ENCODE assay signal across 25 cellular contexts in genomic region chr10:44704616-44705015, GRCh38.
DNase-seq lines count a peak whose midpoint lies in the region; ATAC-seq and TF ChIP-seq lines count a peak whose summit lies in the region.
"Had no signal": no experiment of that assay in that cellular context is flagged by ENCODE, and none has a peak within 500 bp of the region (broad histone marks: within the 10 kb centered on the region; RNA-seq: fewer than 3 reads in every experiment).

No MANE protein-coding gene starts in this region.

- intact Hi-C loops in IMR-90 (cut with micrococcal nuclease) = no loop called here
- intact Hi-C loops in stomach (cut with DNase I; ENCODE audit: low total_unique reads) = no loop called here

- no CpG with 5 or more reads among the region's 1 CpG for WGBS in IMR-90 (ENCODE audit: extremely low coverage in 2 of 2, insufficient read length in 1 of 2), 2 experiments
- 100% methylated on average over 1 of the region's 1 CpG for whole genome bisulfite sequencing in mesenchymal stem cell
- WGBS in stomach, 5 donors = 77 to 96% (median 90%) methylated on average over 1 of the region's 1 CpG

- DNase-seq in IMR-90 = no peak
- no peak for DNase-seq in SJSA1 (ENCODE audit: low read depth in 1 of 2, low spot score in 2 of 2)
- DNase-seq in mesenchymal stem cell = no peak
- DNase-seq in osteocyte (ENCODE audit: extremely low spot score, unreplicated experiment) = no peak
- DNase-seq in stomach = no peak
- DNase-seq in T-cell = no peak
- no peak for DNase-seq in naive thymus-derived CD8-positive, alpha-beta T cell
- DNase-seq: 8988T; ACHN; AML-193; BE2C; CD4-positive, alpha-beta T cell; CD8-positive, alpha-beta memory T cell; DMS 273 treated with DMSO at 0.1 percent for 48 hours; DMS79; EL; GDM1; GOT3; HFFc6 had no signal

- H2AFZ ChIP-seq in IMR-90 (replicated peaks; ENCODE audit: low read length, poor library complexity) (no peak overlapping the region), mesenchymal stem cell (ENCODE audit: low read depth, low read length) (no peak overlapping the region)

- H3K36me3 Mint-ChIP-seq in osteocyte (ENCODE audit: unreplicated experiment) = peaks cover 15% of the 10 kb centered on the region
- no peaks in the 10 kb centered on the region for H3K36me3 Mint-ChIP-seq in T-cell
- peaks cover 0 to 31% (median 0%) of the 10 kb centered on the region in 3 donors for H3K36me3 Mint-ChIP-seq in naive thymus-derived CD8-positive, alpha-beta T cell
- H3K36me3 Mint-ChIP-seq: CD14-positive monocyte had no signal

- H3K36me3 ChIP-seq in IMR-90 (ENCODE audit: control insufficient read depth, insufficient read depth, low read length) (no peaks in the 10 kb centered on the region), SJSA1 (no peaks in the 10 kb centered on the region), mesenchymal stem cell (ENCODE audit: control insufficient read depth in 1 of 2, insufficient read depth in 2 of 2, low read depth in 1 of 2, low read length in 2 of 2) (no peaks in the 10 kb centered on the region), stomach (no peaks in the 10 kb centered on the region)
- H3K36me3 ChIP-seq: BE2C; BLaER1 treated with 17β-estradiol and CSF1 and Interleukin-3, amounts not matched to agents 10 nM and 100 nM; HAP-1 had no signal

- H2AK9ac ChIP-seq in IMR-90 (replicated peaks; ENCODE audit: low read depth, low read length, poor library complexity) = no peak overlapping the region

- no peaks in the 10 kb centered on the region for H3K27me3 ChIP-seq in IMR-90 (ENCODE audit: control insufficient read depth, insufficient read depth, low read length)
- no peaks in the 10 kb centered on the region for H3K27me3 ChIP-seq in SJSA1 (replicated peaks)
- H3K27me3 ChIP-seq in mesenchymal stem cell (ENCODE audit: control insufficient read depth in 1 of 2, insufficient read depth in 1 of 2, low read length in 2 of 2) = no peaks in the 10 kb centered on the region
- no peaks in the 10 kb centered on the region for H3K27me3 ChIP-seq in stomach
- H3K27me3 ChIP-seq: BE2C; BLaER1 treated with 17β-estradiol and CSF1 and Interleukin-3, amounts not matched to agents 10 nM and 100 nM had no signal

- TF ChIP-seq POLR2A in IMR-90 (IDR thresholded peaks at IDR 0.05; ENCODE audit: low read depth, low read length) (no peak), stomach (IDR thresholded peaks at IDR 0.05) (no peak)

- H3K4me1 Mint-ChIP-seq in osteocyte (ENCODE audit: unreplicated experiment) = peaks cover 59% of the 10 kb centered on the region
- no peaks in the 10 kb centered on the region for H3K4me1 Mint-ChIP-seq in T-cell
- no peaks in the 10 kb centered on the region for H3K4me1 Mint-ChIP-seq in naive thymus-derived CD8-positive, alpha-beta T cell
- H3K4me1 Mint-ChIP-seq: CD14-positive monocyte; CD8-positive, alpha-beta memory T cell had no signal

- no peak overlapping the region for H3K56ac ChIP-seq in IMR-90 (ENCODE audit: extremely low read depth, insufficient read depth, low read length)

- dilution Hi-C loops in IMR-90 (cut with HindIII; ENCODE audit: low sequenced_read_pairs, unreplicated experiment) = no loop called here

- peaks cover 36% of the 10 kb centered on the region for H3K9me3 Mint-ChIP-seq in osteocyte (ENCODE audit: unreplicated experiment)
- H3K9me3 Mint-ChIP-seq in T-cell = peaks cover 10 to 43% (median 20%) of the 10 kb centered on the region in 3 donors
- peaks cover 9 to 60% (median 27%) of the 10 kb centered on the region in 9 donors for H3K9me3 Mint-ChIP-seq in naive thymus-derived CD8-positive, alpha-beta T cell

- no peaks in the 10 kb centered on the region for H3K79me1 ChIP-seq in IMR-90 (ENCODE audit: low read depth in 1 of 2, low read length in 2 of 2)
- no peaks in the 10 kb centered on the region for H3K79me1 ChIP-seq in mesenchymal stem cell (replicated peaks; ENCODE audit: low read length, poor library complexity, severe bottlenecking)

- H3K9ac ChIP-seq in IMR-90 (ENCODE audit: low read depth, low read length) (no peak overlapping the region), mesenchymal stem cell (ENCODE audit: low read length) (no peak overlapping the region)
- H3K9ac ChIP-seq: BLaER1 treated with 17β-estradiol and CSF1 and Interleukin-3, amounts not matched to agents 10 nM and 100 nM had no signal

- H3K9me3 ChIP-seq in IMR-90 (ENCODE audit: control insufficient read depth, insufficient read depth, low read length) (peaks cover 3% of the 10 kb centered on the region), SJSA1 (replicated peaks) (no peaks in the 10 kb centered on the region), mesenchymal stem cell (ENCODE audit: control insufficient read depth, low read length) (peaks cover 30% of the 10 kb centered on the region), stomach (peaks cover 0 to 39% (median 18%) of the 10 kb centered on the region in 4 donors)
- H3K9me3 ChIP-seq: A549, BE2C, HAP-1 had no signal

- peak overlapping the region; percentile 78 for H3K27ac Mint-ChIP-seq in osteocyte (ENCODE audit: unreplicated experiment)
- no peak overlapping the region for H3K27ac Mint-ChIP-seq in T-cell
- H3K27ac Mint-ChIP-seq in naive thymus-derived CD8-positive, alpha-beta T cell = no peak overlapping the region
- H3K27ac Mint-ChIP-seq: CD14-positive monocyte; CD4-positive, alpha-beta T cell; CD8-positive, alpha-beta memory T cell had no signal

- no peak for TF ChIP-seq RAD21 in IMR-90 (IDR thresholded peaks at IDR 0.05; ENCODE audit: low read length)

- H4K8ac ChIP-seq in IMR-90 (ENCODE audit: low read depth in 2 of 2, low read length in 2 of 2) (no peak overlapping the region), mesenchymal stem cell (ENCODE audit: low read length) (no peak overlapping the region)

- H3K4me3 Mint-ChIP-seq in osteocyte (ENCODE audit: unreplicated experiment) = no peak overlapping the region
- no peak overlapping the region for H3K4me3 Mint-ChIP-seq in T-cell
- H3K4me3 Mint-ChIP-seq in naive thymus-derived CD8-positive, alpha-beta T cell = no peak overlapping the region
- H3K4me3 Mint-ChIP-seq: CD14-positive monocyte; CD4-positive, alpha-beta T cell; CD8-positive, alpha-beta memory T cell had no signal

- no peak overlapping the region for H3K4me2 ChIP-seq in IMR-90 (ENCODE audit: low read depth, low read length)
- no peak overlapping the region for H3K4me2 ChIP-seq in mesenchymal stem cell (ENCODE audit: low read length, poor library complexity, severe bottlenecking)
- H3K4me2 ChIP-seq: A549; BLaER1 treated with 17β-estradiol and CSF1 and Interleukin-3, amounts not matched to agents 10 nM and 100 nM had no signal

- peaks cover 7% of the 10 kb centered on the region; the same call in 1 of the 2 replicates for H3K9me1 ChIP-seq in IMR-90 (ENCODE audit: insufficient read depth, low read length)

- H3K4ac ChIP-seq in IMR-90 (ENCODE audit: low read depth, low read length) = peak overlapping the region; percentile 11; the same call in 1 of the 2 replicates
- no peak overlapping the region for H3K4ac ChIP-seq in mesenchymal stem cell (ENCODE audit: low read depth in 1 of 2, low read length in 2 of 2)

- H3K23ac ChIP-seq in IMR-90 (ENCODE audit: low read depth, low read length) (0 out of 2 replicates have a peak overlapping the region, but pooled peaks have one; percentile 50), mesenchymal stem cell (ENCODE audit: low read length in 2 of 2) (no peak overlapping the region)

- H4K20me1 ChIP-seq in IMR-90 (ENCODE audit: insufficient read depth, low read length) = no peaks in the 10 kb centered on the region
- H4K20me1 ChIP-seq: BLaER1 treated with 17β-estradiol and CSF1 and Interleukin-3, amounts not matched to agents 10 nM and 100 nM had no signal

- H3K4me3 ChIP-seq in IMR-90 (ENCODE audit: insufficient read depth, low read depth, low read length) (no peak overlapping the region), SJSA1 (no peak overlapping the region), mesenchymal stem cell (ENCODE audit: insufficient read depth in 1 of 2, low read depth in 1 of 2, low read length in 2 of 2) (no peak overlapping the region), stomach (no peak overlapping the region)
- H3K4me3 ChIP-seq: A549; BLaER1 treated with 17β-estradiol and CSF1 and Interleukin-3, amounts not matched to agents 10 nM and 100 nM; GM12878; HAP-1 had no signal

- H3K4me1 ChIP-seq in IMR-90 (ENCODE audit: control insufficient read depth, insufficient read depth, low read length) = peaks cover 10% of the 10 kb centered on the region
- H3K4me1 ChIP-seq in SJSA1 (replicated peaks) = peaks cover 33% of the 10 kb centered on the region
- H3K4me1 ChIP-seq in mesenchymal stem cell (ENCODE audit: control insufficient read depth, insufficient read depth, low read depth, low read length) = peaks cover 4% of the 10 kb centered on the region
- no peaks in the 10 kb centered on the region for H3K4me1 ChIP-seq in stomach
- H3K4me1 ChIP-seq: A549; BE2C; BLaER1 treated with 17β-estradiol and CSF1 and Interleukin-3, amounts not matched to agents 10 nM and 100 nM; HAP-1 had no signal

- H4K91ac ChIP-seq in IMR-90 (ENCODE audit: insufficient read depth, low read depth, low read length) (0 out of 2 replicates have a peak overlapping the region, but pooled peaks have one; percentile 3), mesenchymal stem cell (ENCODE audit: low read length) (no peak overlapping the region)

- H4K5ac ChIP-seq in IMR-90 (ENCODE audit: low read depth, low read length) = no peak overlapping the region

- ATAC-seq in IMR-90 (ENCODE audit: low read depth) (no peak), T-cell (replicated peaks in 1 of 4) (no peak), HG02571 (IDR thresholded peaks at IDR 0.05; ENCODE audit: unreplicated experiment) (no peak)
- no peak for ATAC-seq in naive thymus-derived CD8-positive, alpha-beta T cell
- ATAC-seq: A549, GM12878 had no signal

- H3K27ac ChIP-seq in IMR-90 (ENCODE audit: insufficient read depth, low read length) = no peak overlapping the region
- H3K27ac ChIP-seq in SJSA1 = peak overlapping the region; percentile 78; the same call in 1 of the 2 replicates
- H3K27ac ChIP-seq in mesenchymal stem cell (ENCODE audit: low read length, poor library complexity, severe bottlenecking) = no peak overlapping the region
- H3K27ac ChIP-seq in stomach = no peak overlapping the region
- H3K27ac ChIP-seq: A549; BLaER1 treated with 17β-estradiol and CSF1 and Interleukin-3, amounts not matched to agents 10 nM and 100 nM had no signal

- H2AK5ac ChIP-seq in IMR-90 (ENCODE audit: low read depth, low read length) (peak overlapping the region; percentile 61; the same call in 1 of the 2 replicates), mesenchymal stem cell (ENCODE audit: low read length, severe bottlenecking) (peak overlapping the region; percentile 97)

- no peaks in the 10 kb centered on the region for H3K27me3 Mint-ChIP-seq in osteocyte (ENCODE audit: unreplicated experiment)
- no peaks in the 10 kb centered on the region for H3K27me3 Mint-ChIP-seq in T-cell
- peaks cover 2 to 26% (median 11%) of the 10 kb centered on the region in 5 donors for H3K27me3 Mint-ChIP-seq in naive thymus-derived CD8-positive, alpha-beta T cell

- H2BK15ac ChIP-seq in IMR-90 (ENCODE audit: low read depth, low read length) (peak overlapping the region; percentile 63; the same call in 1 of the 3 replicates), mesenchymal stem cell (ENCODE audit: low read depth, poor library complexity, severe bottlenecking) (no peak overlapping the region)

- no peak overlapping the region; the same call in 1 of the 2 replicates for H3K18ac ChIP-seq in IMR-90 (ENCODE audit: low read depth, low read length)
- H3K18ac ChIP-seq in mesenchymal stem cell (ENCODE audit: low read depth in 1 of 2, low read length in 2 of 2) = no peak overlapping the region

- H2BK120ac ChIP-seq in IMR-90 (ENCODE audit: low read depth, low read length) (0 out of 2 replicates have a peak overlapping the region, but pooled peaks have one; percentile 42), mesenchymal stem cell (ENCODE audit: low read depth, low read length) (no peak overlapping the region)

- TF ChIP-seq EP300 in stomach (IDR thresholded peaks at IDR 0.05) = no peak

- POLR2A ChIA-PET in IMR-90 (lab: Charles Lee; ENCODE audit: unreplicated experiment) = no interaction called here
- POLR2A ChIA-PET in T-cell (lab: Charles Lee) = no interaction called here
- POLR2A ChIA-PET in naive thymus-derived CD8-positive, alpha-beta T cell (lab: Charles Lee) = no interaction called here

- in situ Hi-C loops in IMR-90 (cut with MboI; ENCODE audit: low sequenced_read_pairs) = no loop called here

- H2BK5ac ChIP-seq in IMR-90 (ENCODE audit: low read depth, low read length, poor library complexity, severe bottlenecking) (no peak overlapping the region), mesenchymal stem cell (ENCODE audit: low read depth, low read length, poor library complexity, severe bottlenecking) (no peak overlapping the region)

- CTCF ChIA-PET in IMR-90 (lab: Yijun Ruan, JAX) (no interaction called here), T-cell (lab: Charles Lee) (no interaction called here)

- no peak for TF ChIP-seq CTCF in IMR-90 (conservative IDR thresholded peaks at IDR 0.05; ENCODE audit: low read depth, low read length)
- TF ChIP-seq CTCF in osteocyte (IDR thresholded peaks at IDR 0.05) = no peak
- no peak for TF ChIP-seq CTCF in stomach (IDR thresholded peaks at IDR 0.05)

- peak overlapping the region; percentile 57 for H2BK20ac ChIP-seq in IMR-90 (ENCODE audit: low read depth, low read length)

- H2BK12ac ChIP-seq in mesenchymal stem cell (ENCODE audit: low read length in 2 of 2) = no peak overlapping the region

- no TSS peak for BruUV-seq in IMR-90 (replicated peaks; lab: Mats Ljungman, UMichigan)

- H3K14ac ChIP-seq in IMR-90 (replicated peaks; ENCODE audit: low read depth, low read length) (0 out of 2 replicates have a peak overlapping the region, but pooled peaks have one; percentile 28), mesenchymal stem cell (ENCODE audit: low read length in 2 of 2) (no peak overlapping the region)
